In the genomic region with DNA sequence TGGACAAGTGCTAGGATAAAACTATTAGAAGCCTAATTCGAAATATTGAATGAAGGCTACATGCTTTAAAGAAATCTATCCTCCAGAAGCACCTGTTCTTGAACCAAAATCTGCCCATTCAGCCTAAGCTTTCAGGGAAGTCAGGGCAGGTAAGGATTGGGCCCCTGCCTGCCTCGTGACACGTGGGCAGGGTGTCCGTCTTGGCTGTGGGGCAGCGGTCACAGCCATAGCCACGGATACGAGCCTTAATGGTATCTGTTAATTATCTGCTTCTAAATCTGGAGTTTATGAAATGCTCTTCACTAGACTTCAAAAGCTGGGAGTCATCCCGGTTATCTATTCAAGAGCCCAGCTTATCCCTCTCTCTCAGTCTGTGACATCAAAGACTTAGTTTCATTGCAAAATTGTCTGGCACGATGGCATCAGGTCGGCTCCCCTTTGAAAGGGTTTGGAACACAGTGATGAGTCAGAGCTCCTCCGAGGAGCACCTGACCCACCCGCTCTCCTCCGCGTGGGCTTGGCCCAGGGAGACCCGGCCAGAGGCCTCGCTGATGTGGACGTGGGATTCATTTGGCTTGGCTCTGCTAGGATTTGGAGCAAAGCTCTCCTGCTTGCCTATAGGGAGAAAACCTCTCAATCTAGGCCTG, we compare ENCODE assay signal across 1 cellular context.
TF ChIP-seq lines count a peak whose summit lies in the region.

No MANE protein-coding gene starts in this region.

TF ChIP-seq in K562, 482 proteins besides CTCF, POLR2A, EP300 and RAD21:
- no peak for TF ChIP-seq NFE2 (IDR thresholded peaks at IDR 0.05; ENCODE audit: low read depth)
- peak; percentile 44; the same call in 1 of the 2 replicates for TF ChIP-seq ZBTB33 (CRISPR knock-in tag; IDR thresholded peaks at IDR 0.05)
- TF ChIP-seq TSC22D4 (tag; IDR thresholded peaks at IDR 0.05), result no peak
- TF ChIP-seq JUND (IDR thresholded peaks at IDR 0.05; ENCODE audit: borderline replicate concordance, low read depth, low read length), result peak; percentile 82
- no peak for TF ChIP-seq JUND (tag; IDR thresholded peaks at IDR 0.05; ENCODE audit: borderline replicate concordance, low read depth, low read length)
- no peak for TF ChIP-seq ZNF436 (CRISPR knock-in tag; IDR thresholded peaks at IDR 0.05)
- peak; percentile 25; the same call in 1 of the 2 replicates for TF ChIP-seq ARID1B (IDR thresholded peaks at IDR 0.05)
- 0 out of 2 replicates have a peak, but pooled peaks have one; percentile 7 for TF ChIP-seq BHLHE40 (IDR thresholded peaks at IDR 0.05; ENCODE audit: low read length)
- TF ChIP-seq CHD7 (IDR thresholded peaks at IDR 0.05; ENCODE audit: low read depth, low read length), result no peak
- peak; percentile 67 for TF ChIP-seq FOSL1 (tag; conservative IDR thresholded peaks at IDR 0.05)
- TF ChIP-seq CBFA2T3 (IDR thresholded peaks at IDR 0.05), result peak; percentile 41
- TF ChIP-seq EGR1 (conservative IDR thresholded peaks at IDR 0.05), result 0 out of 2 replicates have a peak, but pooled peaks have one; percentile 34
- no peak for TF ChIP-seq PRDM10 (IDR thresholded peaks at IDR 0.05; ENCODE audit: partially characterized antibody)
- no peak for TF ChIP-seq SRSF1 (IDR thresholded peaks at IDR 0.05; ENCODE audit: low read depth, low read length)
- TF ChIP-seq COPS2 (conservative IDR thresholded peaks at IDR 0.05), result no peak
- TF ChIP-seq MCM3 (IDR thresholded peaks at IDR 0.05), result no peak
- TF ChIP-seq SMARCA4 (IDR thresholded peaks at IDR 0.05), result peak; percentile 41; the same call in 1 of the 2 replicates
- no peak for TF ChIP-seq ZNF444 (CRISPR knock-in tag; IDR thresholded peaks at IDR 0.05)
- TF ChIP-seq CEBPG (CRISPR knock-in tag; IDR thresholded peaks at IDR 0.05), result 0 out of 2 replicates have a peak, but pooled peaks have one; percentile 19
- TF ChIP-seq CEBPG (tag; conservative IDR thresholded peaks at IDR 0.05 in 1 of 2, IDR thresholded peaks at IDR 0.05 in 1 of 2), result peak; percentile 59 to 67; a peak in 3 of 4 replicates
- TF ChIP-seq CTBP1 (IDR thresholded peaks at IDR 0.05; ENCODE audit: borderline replicate concordance), result peak; percentile 19; the same call in 1 of the 2 replicates
- no peak for TF ChIP-seq NELFE (IDR thresholded peaks at IDR 0.05; ENCODE audit: insufficient read depth, insufficient read length)
- TF ChIP-seq SP2 (IDR thresholded peaks at IDR 0.05; ENCODE audit: extremely low read depth, low read depth, low read length, poor library complexity, severe bottlenecking), result no peak
- 0 out of 2 replicates have a peak, but pooled peaks have one; percentile 18 for TF ChIP-seq ZBTB7A (IDR thresholded peaks at IDR 0.05; ENCODE audit: borderline replicate concordance, control insufficient read depth, low read depth, low read length)
- no peak for TF ChIP-seq ZNF76 (CRISPR knock-in tag; IDR thresholded peaks at IDR 0.05; ENCODE audit: borderline replicate concordance)
- TF ChIP-seq L3MBTL2 (IDR thresholded peaks at IDR 0.05), result peak; percentile 14; the same call in 1 of the 2 replicates
- peak; percentile 45; the same call in 1 of the 2 replicates for TF ChIP-seq ZNF263 (CRISPR knock-in tag; IDR thresholded peaks at IDR 0.05; ENCODE audit: borderline replicate concordance)
- peak; percentile 92 for TF ChIP-seq TCF7 (IDR thresholded peaks at IDR 0.05; ENCODE audit: borderline replicate concordance)
- TF ChIP-seq GTF2E2 (tag; IDR thresholded peaks at IDR 0.05), result no peak
- TF ChIP-seq LEF1 (IDR thresholded peaks at IDR 0.05), result peak; percentile 56; the same call in 1 of the 2 replicates
- TF ChIP-seq ATF3 (IDR thresholded peaks at IDR 0.05), result peak; percentile 75
- no peak for TF ChIP-seq ATF3 (CRISPR knock-in tag; conservative IDR thresholded peaks at IDR 0.05)
